ENCODE assay signal across 11 cellular contexts in the genomic region with DNA sequence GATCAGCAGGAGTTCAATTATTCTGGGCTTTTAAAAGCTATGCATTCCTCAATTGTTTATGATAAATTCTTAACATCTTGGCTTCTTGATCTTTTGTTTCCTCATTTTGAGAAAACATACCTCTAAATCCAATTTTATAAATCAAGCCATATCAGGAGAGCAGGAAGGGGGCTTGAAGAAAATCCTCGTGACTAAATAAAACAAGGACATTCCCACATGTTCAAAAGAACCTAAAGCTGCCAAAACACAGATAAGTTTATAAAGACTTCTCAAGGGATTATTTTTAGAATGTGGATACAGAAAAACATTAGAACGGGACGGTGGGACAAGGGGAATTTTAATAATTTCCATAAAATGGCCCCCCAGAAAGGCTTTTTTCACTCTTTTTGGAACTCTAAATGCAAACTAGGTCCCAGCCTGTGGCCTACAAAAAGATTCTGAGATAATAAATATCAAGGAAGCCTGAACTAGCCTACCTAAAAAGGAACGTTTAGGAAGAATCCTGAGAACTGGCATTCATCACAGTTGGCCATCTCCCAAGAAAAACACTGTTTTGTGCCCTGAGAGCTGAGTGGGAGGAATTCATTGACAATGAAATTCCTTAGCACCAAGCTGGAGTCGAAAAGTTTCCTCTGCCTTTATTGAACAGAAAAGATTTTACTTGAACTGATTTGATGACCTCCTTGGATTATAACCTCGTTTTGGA. TPM values are rescaled to one million over a fixed set of nuclear protein-coding genes. Genes with fewer than 3 reads are reported as not detected.
DNase-seq lines count a peak whose midpoint lies in the region; ATAC-seq and TF ChIP-seq lines count a peak whose summit lies in the region.
"Had no signal": no experiment of that assay in that cellular context is flagged by ENCODE, and none has a peak within 500 bp of the region (broad histone marks: within the 10 kb centered on the region; RNA-seq: fewer than 3 reads in every experiment).

No MANE protein-coding gene starts in this region.

- no peak overlapping the region for H3K9ac ChIP-seq in colonic mucosa (ENCODE audit: low read depth in 2 of 2, low read length in 2 of 2)

- peak; percentile 44; the same call in 1 of the 2 replicates for TF ChIP-seq EP300 in Ishikawa (IDR thresholded peaks at IDR 0.05; ENCODE audit: borderline replicate concordance)
- no peak for TF ChIP-seq EP300 in suprapubic skin (IDR thresholded peaks at IDR 0.05)

- ATAC-seq in lower lobe of right lung = peak in 1 of 2 donors; percentile 64
- ATAC-seq in HG03095 (IDR thresholded peaks at IDR 0.05; ENCODE audit: unreplicated experiment) = no peak
- ATAC-seq: activated CD8-positive, alpha-beta T cell treated with anti-CD3 and anti-CD28 coated beads, Interleukin-2, amount 10 ng/mL, durations not matched to agents 7 days and 5 days had no signal

- peaks cover 36% of the 10 kb centered on the region for H3K36me3 ChIP-seq in lower lobe of right lung
- peaks cover 3% of the 10 kb centered on the region for H3K36me3 ChIP-seq in suprapubic skin
- no peaks in the 10 kb centered on the region for H3K36me3 ChIP-seq in colonic mucosa

- TF ChIP-seq POLR2A in suprapubic skin (IDR thresholded peaks at IDR 0.05) = no peak

- DNase-seq in dorsolateral prefrontal cortex (peak in 1 of 10 donors; percentile 46), lower lobe of right lung (no peak), suprapubic skin (ENCODE audit: low spot score in 2 of 2) (no peak), RPMI8226 (no peak), NCI-H187 (lab: John Stamatoyannopoulos, UW) (no peak), colonic mucosa (no peak)
- DNase-seq: activated CD8-positive, alpha-beta T cell treated with anti-CD3 and anti-CD28 coated beads, Interleukin-2, amount 10 ng/mL, durations not matched to agents 7 days and 5 days had no signal

- intact Hi-C loops in dorsolateral prefrontal cortex (cut with DNase I) (no loop called here), lower lobe of right lung (cut with DNase I) (no loop called here), colonic mucosa (cut with DNase I) (no loop called here)

- TF ChIP-seq CTCF in dorsolateral prefrontal cortex (IDR thresholded peaks at IDR 0.05 in 54 of 56, conservative IDR thresholded peaks at IDR 0.05 in 2 of 56; ENCODE audit: low read depth in 1 of 56, partially characterized antibody in 56 of 56) = no peak
- TF ChIP-seq CTCF in lower lobe of right lung (IDR thresholded peaks at IDR 0.05) = no peak
- no peak for TF ChIP-seq CTCF in suprapubic skin (IDR thresholded peaks at IDR 0.05)
- TF ChIP-seq CTCF in colonic mucosa (IDR thresholded peaks at IDR 0.05) = no peak

- H3K4me3 ChIP-seq in dorsolateral prefrontal cortex (no peak overlapping the region), lower lobe of right lung (no peak overlapping the region), suprapubic skin (no peak overlapping the region), colonic mucosa (no peak overlapping the region)
- H3K4me3 ChIP-seq: hepatocyte had no signal

- H3K27ac ChIP-seq in dorsolateral prefrontal cortex (peak overlapping the region in 39 of 59 donors; percentile 4 to 76 (median 41)), lower lobe of right lung (peak overlapping the region; percentile 54), suprapubic skin (peak overlapping the region; percentile 25), colonic mucosa (no peak overlapping the region)
- H3K27ac ChIP-seq: hepatocyte had no signal

- no peak for TF ChIP-seq RAD21 in Ishikawa (IDR thresholded peaks at IDR 0.05; ENCODE audit: low read depth)

- H3K4me1 ChIP-seq in lower lobe of right lung = peaks cover 13% of the 10 kb centered on the region
- H3K4me1 ChIP-seq in suprapubic skin = peaks cover 8% of the 10 kb centered on the region
- H3K4me1 ChIP-seq in colonic mucosa = no peaks in the 10 kb centered on the region

- H3K9me3 ChIP-seq in lower lobe of right lung = no peaks in the 10 kb centered on the region
- no peaks in the 10 kb centered on the region for H3K9me3 ChIP-seq in suprapubic skin
- no peaks in the 10 kb centered on the region for H3K9me3 ChIP-seq in colonic mucosa

- H3K27me3 ChIP-seq in dorsolateral prefrontal cortex = no peaks in the 10 kb centered on the region
- H3K27me3 ChIP-seq in lower lobe of right lung (ENCODE audit: low read depth) = no peaks in the 10 kb centered on the region
- H3K27me3 ChIP-seq in suprapubic skin = no peaks in the 10 kb centered on the region
- H3K27me3 ChIP-seq in colonic mucosa = no peaks in the 10 kb centered on the region
- H3K27me3 ChIP-seq: hepatocyte had no signal

- WGBS in suprapubic skin = 43% methylated on average over 6 of the region's 6 CpGs

TF ChIP-seq in Ishikawa, 13 proteins besides CTCF, POLR2A, EP300 and RAD21:
- TF ChIP-seq TEAD4 (IDR thresholded peaks at IDR 0.05) = peak; percentile 67
- TF ChIP-seq EGR1 (IDR thresholded peaks at IDR 0.05) = peak; percentile 66
- TF ChIP-seq CEBPB (IDR thresholded peaks at IDR 0.05) = no peak
- no peak for TF ChIP-seq YY1 (IDR thresholded peaks at IDR 0.05; ENCODE audit: low read depth)
- TF ChIP-seq CREB1 (IDR thresholded peaks at IDR 0.05; ENCODE audit: low read depth) = no peak
- TF ChIP-seq, protein P1, sequence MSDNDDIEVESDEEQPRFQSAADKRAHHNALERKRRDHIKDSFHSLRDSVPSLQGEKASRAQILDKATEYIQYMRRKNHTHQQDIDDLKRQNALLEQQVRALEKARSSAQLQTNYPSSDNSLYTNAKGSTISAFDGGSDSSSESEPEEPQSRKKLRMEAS (IDR thresholded peaks at IDR 0.05) = no peak
- peak; percentile 93 for TF ChIP-seq NFIC (IDR thresholded peaks at IDR 0.05)
- 0 out of 2 replicates have a peak, but pooled peaks have one; percentile 22 for TF ChIP-seq TCF12 (IDR thresholded peaks at IDR 0.05; ENCODE audit: low read depth)

RNA-seq across cellular contexts. Expression of gene ZAR1L, which starts 30.1 kb away (rescaled TPM):
- total RNA-seq in dorsolateral prefrontal cortex (under 1 TPM in 2 of 120 experiments, not detected in 118; 0.35 TPM), lower lobe of right lung (not detected), suprapubic skin (not detected), colonic mucosa (not detected)
- total RNA-seq: activated CD8-positive, alpha-beta T cell treated with anti-CD3 and anti-CD28 coated beads, Interleukin-2, amount 10 ng/mL, durations not matched to agents 7 days and 5 days; hepatocyte; NCI-H460 had no signal

RNA-seq across cellular contexts. Expression of gene BRCA2, which starts 30.2 kb away (rescaled TPM):
- total RNA-seq in dorsolateral prefrontal cortex (1 to 10 TPM in 31 of 120 experiments, under 1 TPM in 89; 0.11 to 3.3 (median 0.60) TPM), lower lobe of right lung (2.4 TPM), suprapubic skin (1 to 10 TPM; 1.5 to 5.6 (median 2.0) TPM), colonic mucosa (10 to 100 TPM in 1 of 2 donors, 1 to 10 TPM in 1; 4.8 to 12.1 TPM)
